In the genomic region with DNA sequence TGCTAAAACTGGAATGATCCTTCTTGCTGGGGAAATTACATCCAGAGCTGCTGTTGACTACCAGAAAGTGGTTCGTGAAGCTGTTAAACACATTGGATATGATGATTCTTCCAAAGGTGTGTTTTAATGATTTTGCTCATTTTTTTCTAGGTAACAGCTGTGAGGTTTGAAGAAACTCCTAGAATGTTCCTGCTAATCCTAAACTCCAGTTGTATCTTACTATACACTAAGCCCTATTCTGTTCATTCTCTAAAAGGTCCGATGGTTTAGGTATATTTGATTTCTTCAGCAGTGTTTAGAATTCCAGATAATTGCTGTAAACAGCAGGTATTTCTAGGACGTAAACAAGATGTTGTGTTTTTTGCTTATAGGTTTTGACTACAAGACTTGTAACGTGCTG, we compare ENCODE assay signal across 9 cellular contexts. TPM values are rescaled to one million over a fixed set of nuclear protein-coding genes. Genes with fewer than 3 reads are reported as not detected.
DNase-seq lines count a peak whose midpoint lies in the region; ATAC-seq and TF ChIP-seq lines count a peak whose summit lies in the region.
"Had no signal": no experiment of that assay in that cellular context is flagged by ENCODE, and none has a peak within 500 bp of the region (broad histone marks: within the 10 kb centered on the region; RNA-seq: fewer than 3 reads in every experiment).

No MANE protein-coding gene starts in this region.

- H3K4ac ChIP-seq in H9 (ENCODE audit: low read depth, low read length), result no peak overlapping the region

- H3K27ac Mint-ChIP-seq in H9 (peak overlapping the region in 1 of 3 experiments; percentile 97; a peak in 2 of 7 replicates), WTC11 (peak overlapping the region; percentile 89)

- no peak overlapping the region for H4K8ac ChIP-seq in H9 (replicated peaks; ENCODE audit: insufficient read length, low read depth, low read length)

- H3K36me3 Mint-ChIP-seq in H9 (ENCODE audit: insufficient read depth in 1 of 3, low read depth in 3 of 3) (peaks cover 49 to 69% (median 61%) of the 10 kb centered on the region in 3 experiments), WTC11 (peaks cover 65% of the 10 kb centered on the region)

- peaks cover 0 to 3% of the 10 kb centered on the region in 2 experiments; a peak in 1 of 5 replicates for H3K9me3 Mint-ChIP-seq in H9
- no peaks in the 10 kb centered on the region for H3K9me3 Mint-ChIP-seq in WTC11

- H3K79me2 ChIP-seq in H9 (ENCODE audit: insufficient read depth, low read length), result peaks cover 25% of the 10 kb centered on the region

- H3K4me1 Mint-ChIP-seq in H9 (peaks cover 42 to 56% of the 10 kb centered on the region in 2 experiments), WTC11 (peaks cover 57% of the 10 kb centered on the region)

- POLR2A ChIA-PET in WTC11 (lab: Charles Lee), result interaction anchor here (5.7 kb wide), 1 partner anchor 127 kb away, joined by 36 read pairs; no protein-coding TSS in a partner anchor

- no peak overlapping the region for H3K18ac ChIP-seq in H9 (ENCODE audit: insufficient read length, low read depth, low read length)

- no peak overlapping the region for H3K27ac ChIP-seq in H9 (ENCODE audit: insufficient read length, low read depth, low read length)
- peak overlapping the region; percentile 21 to 98 (median 97) for H3K27ac ChIP-seq in gastroesophageal sphincter
- peak overlapping the region in 9 of 21 experiments; percentile 3 to 99 (median 98) for H3K27ac ChIP-seq in skin epidermis

- no peaks in the 10 kb centered on the region for H3K9me3 ChIP-seq in H9 (ENCODE audit: control insufficient read depth, low read depth, low read length)
- H3K9me3 ChIP-seq in gastroesophageal sphincter, result no peaks in the 10 kb centered on the region

- no peak overlapping the region for H2AK5ac ChIP-seq in H9 (ENCODE audit: insufficient read length, low read length)

- H3K23me2 ChIP-seq in H9 (ENCODE audit: insufficient read length, low read depth, low read length, poor library complexity, severe bottlenecking), result peaks cover 17% of the 10 kb centered on the region

- H3K23ac ChIP-seq in H9 (ENCODE audit: insufficient read length, low read depth, low read length), result no peak overlapping the region

- H3K4me1 ChIP-seq in H9 (ENCODE audit: insufficient read depth, low read length) (0 out of 2 replicates have a peak, but pooled peaks cover 2% of the 10 kb centered on the region), gastroesophageal sphincter (peaks cover 8 to 66% (median 29%) of the 10 kb centered on the region in 3 donors)

- no peak overlapping the region for H4K5ac ChIP-seq in H9 (ENCODE audit: insufficient read length, low read depth, low read length)

- H2BK12ac ChIP-seq in H9 (ENCODE audit: insufficient read length, low read depth, low read length), result no peak overlapping the region

- H3K36me3 ChIP-seq in gastroesophageal sphincter, result peaks cover 9 to 55% of the 10 kb centered on the region in 2 donors

- H3K4me3 ChIP-seq in gastroesophageal sphincter (peak overlapping the region; percentile 79 to 82), skin epidermis (peak overlapping the region; percentile 69 to 96 (median 86))

- no peak overlapping the region for H2BK15ac ChIP-seq in H9 (ENCODE audit: low read depth, low read length)

- WGBS in H9 (ENCODE audit: extremely low coverage, insufficient read length, low lambda C conversion rate), result no CpG with 5 or more reads among the region's 4 CpGs
- WGBS in gastroesophageal sphincter (ENCODE audit: low coverage in 1 of 2), 2 donors, result 27 to 28% methylated on average over 4 of the region's 4 CpGs

- no peak overlapping the region for H3T11ph ChIP-seq in H9 (ENCODE audit: low read length)

- peak overlapping the region; percentile 96 for H3K9ac ChIP-seq in H9 (ENCODE audit: extremely low read depth, insufficient read length, low read length)

- H2BK120ac ChIP-seq in H9 (ENCODE audit: low read depth, low read length, poor library complexity, severe bottlenecking), result no peak overlapping the region

- no peak overlapping the region for H3K56ac ChIP-seq in H9 (ENCODE audit: insufficient read length, low read depth, low read length)

- H3K79me1 ChIP-seq in H9 (ENCODE audit: insufficient read depth, low read depth, low read length, poor library complexity, severe bottlenecking), result no peaks in the 10 kb centered on the region

- no peaks in the 10 kb centered on the region for H4K20me1 ChIP-seq in H9 (ENCODE audit: control insufficient read depth, insufficient read depth, insufficient read length)

- H3K27me3 ChIP-seq in H9 (ENCODE audit: insufficient read depth, low read length) (no peaks in the 10 kb centered on the region), gastroesophageal sphincter (no peaks in the 10 kb centered on the region)

- H2BK5ac ChIP-seq in H9 (ENCODE audit: insufficient read length, low read length), result no peak overlapping the region

- no peak overlapping the region for H2AFZ ChIP-seq in H9 (ENCODE audit: low read length)

- no peak for TF ChIP-seq EP300 in gastroesophageal sphincter (IDR thresholded peaks at IDR 0.05)

- no peak for ATAC-seq in WTC11
- ATAC-seq in gastroesophageal sphincter, result no peak
- ATAC-seq in HG02885 (IDR thresholded peaks at IDR 0.05; ENCODE audit: poor library complexity, unreplicated experiment), result no peak

- peaks cover 5% of the 10 kb centered on the region; the same call in 1 of the 2 replicates for H3K27me3 Mint-ChIP-seq in H9 (ENCODE audit: low read depth)
- no peaks in the 10 kb centered on the region for H3K27me3 Mint-ChIP-seq in WTC11 (ENCODE audit: low read depth)

- H3K4me2 ChIP-seq in H9 (ENCODE audit: insufficient read depth, insufficient read length, low read length), result peak overlapping the region; percentile 86

- H3K4me3 Mint-ChIP-seq in H9 (peak overlapping the region; percentile 95 to 98), WTC11 (peak overlapping the region; percentile 97)

- no peak overlapping the region for H2BK20ac ChIP-seq in H9 (ENCODE audit: low read depth, low read length, poor library complexity, severe bottlenecking)

- H3K14ac ChIP-seq in H9 (ENCODE audit: insufficient read depth, low read length), result no peak overlapping the region

- TF ChIP-seq CTCF in H9 (conservative IDR thresholded peaks at IDR 0.05), result no peak
- no peak for TF ChIP-seq CTCF in WTC11 (IDR thresholded peaks at IDR 0.05)
- TF ChIP-seq CTCF in gastroesophageal sphincter (IDR thresholded peaks at IDR 0.05), result no peak

- CTCF ChIA-PET in WTC11 (lab: Charles Lee), result interaction anchor here (1.6 kb wide), 1 partner anchor 11 kb away, joined by 9 read pairs; no protein-coding TSS in a partner anchor

- no peak overlapping the region for H4K91ac ChIP-seq in H9 (ENCODE audit: insufficient read length, low read depth, low read length)

- no peak for TF ChIP-seq POLR2A in gastroesophageal sphincter (IDR thresholded peaks at IDR 0.05)

- DNase-seq in H9 (no peak), WTC11 (ENCODE audit: low spot score) (no peak), globus pallidus (ENCODE audit: low spot score) (no peak), HPDE6-E6E7 (ENCODE audit: extremely low spot score) (no peak), NCI-H1436 treated with DMSO at 0.1 percent for 48 hours (lab: John Stamatoyannopoulos, UW) (no peak)
- DNase-seq: NCI-H2171 had no signal

TF ChIP-seq in WTC11, 78 proteins besides CTCF, POLR2A, EP300 and RAD21 (continues in another document):
- TF ChIP-seq GRHL2 (CRISPR knock-in tag; IDR thresholded peaks at IDR 0.05; ENCODE audit: insufficient replicate concordance, severe bottlenecking) (no peak), TCF7 (CRISPR knock-in tag; IDR thresholded peaks at IDR 0.05; ENCODE audit: low read depth) (no peak), PRRX2 (CRISPR knock-in tag; IDR thresholded peaks at IDR 0.05) (no peak), TEAD1 (CRISPR knock-in tag; IDR thresholded peaks at IDR 0.05) (no peak)
- TF ChIP-seq, protein P1, sequence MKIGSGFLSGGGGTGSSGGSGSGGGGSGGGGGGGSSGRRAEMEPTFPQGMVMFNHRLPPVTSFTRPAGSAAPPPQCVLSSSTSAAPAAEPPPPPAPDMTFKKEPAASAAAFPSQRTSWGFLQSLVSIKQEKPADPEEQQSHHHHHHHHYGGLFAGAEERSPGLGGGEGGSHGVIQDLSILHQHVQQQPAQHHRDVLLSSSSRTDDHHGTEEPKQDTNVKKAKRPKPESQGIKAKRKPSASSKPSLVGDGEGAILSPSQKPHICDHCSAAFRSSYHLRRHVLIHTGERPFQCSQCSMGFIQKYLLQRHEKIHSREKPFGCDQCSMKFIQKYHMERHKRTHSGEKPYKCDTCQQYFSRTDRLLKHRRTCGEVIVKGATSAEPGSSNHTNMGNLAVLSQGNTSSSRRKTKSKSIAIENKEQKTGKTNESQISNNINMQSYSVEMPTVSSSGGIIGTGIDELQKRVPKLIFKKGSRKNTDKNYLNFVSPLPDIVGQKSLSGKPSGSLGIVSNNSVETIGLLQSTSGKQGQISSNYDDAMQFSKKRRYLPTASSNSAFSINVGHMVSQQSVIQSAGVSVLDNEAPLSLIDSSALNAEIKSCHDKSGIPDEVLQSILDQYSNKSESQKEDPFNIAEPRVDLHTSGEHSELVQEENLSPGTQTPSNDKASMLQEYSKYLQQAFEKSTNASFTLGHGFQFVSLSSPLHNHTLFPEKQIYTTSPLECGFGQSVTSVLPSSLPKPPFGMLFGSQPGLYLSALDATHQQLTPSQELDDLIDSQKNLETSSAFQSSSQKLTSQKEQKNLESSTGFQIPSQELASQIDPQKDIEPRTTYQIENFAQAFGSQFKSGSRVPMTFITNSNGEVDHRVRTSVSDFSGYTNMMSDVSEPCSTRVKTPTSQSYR (CRISPR knock-in tag; IDR thresholded peaks at IDR 0.05), result no peak
- TF ChIP-seq, protein P2, sequence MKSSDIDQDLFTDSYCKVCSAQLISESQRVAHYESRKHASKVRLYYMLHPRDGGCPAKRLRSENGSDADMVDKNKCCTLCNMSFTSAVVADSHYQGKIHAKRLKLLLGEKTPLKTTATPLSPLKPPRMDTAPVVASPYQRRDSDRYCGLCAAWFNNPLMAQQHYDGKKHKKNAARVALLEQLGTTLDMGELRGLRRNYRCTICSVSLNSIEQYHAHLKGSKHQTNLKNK (CRISPR knock-in tag; IDR thresholded peaks at IDR 0.05), result no peak

RNA-seq across cellular contexts. Expression of gene MAT2A, which starts 2.3 kb away (rescaled TPM):
- total RNA-seq in H9 (2021), result 447 and 459 TPM in 2 replicates
- total RNA-seq in WTC11 (2021), result 208 to 222 TPM (median 208 TPM) in 3 replicates
- total RNA-seq in gastroesophageal sphincter, result 100 to 1,000 TPM in 2 of 4 donors, 10 to 100 TPM in 2; 68.5 to 295 (median 130) TPM

RNA-seq across cellular contexts. Expression of gene GGCX, which starts 20.0 kb away (rescaled TPM):
- total RNA-seq in H9 (2021) (32.2 and 32.9 TPM in 2 replicates), WTC11 (2021) (40.9 to 42.9 TPM (median 41.4 TPM) in 3 replicates), gastroesophageal sphincter (10 to 100 TPM; 16.2 to 29.3 (median 24.3) TPM)

RNA-seq across cellular contexts. Expression of gene VAMP8, which starts 36.1 kb away (rescaled TPM):
- 33.4 and 34.3 TPM in 2 replicates for total RNA-seq in H9 (2021)
- 48.8 to 55.4 TPM (median 52.0 TPM) in 3 replicates for total RNA-seq in WTC11 (2021)
- 10 to 100 TPM in 2 of 4 donors, 1 to 10 TPM in 1, not detected in 1; 4.9 to 30.5 (median 13.6) TPM for total RNA-seq in gastroesophageal sphincter

RNA-seq across cellular contexts. Expression of gene VAMP5, which starts 43.0 kb away (rescaled TPM):
- total RNA-seq in H9 (2021) (0.57 and 0.59 TPM in 2 replicates), WTC11 (2021) (6.3 to 7.4 TPM (median 7.0 TPM) in 3 replicates), gastroesophageal sphincter (10 to 100 TPM; 37.6 to 56.5 (median 51.2) TPM)

RNA-seq across cellular contexts. Expression of gene RNF181, which starts 54.3 kb away (rescaled TPM):
- 120 and 122 TPM in 2 replicates for total RNA-seq in H9 (2021)
- 95.4 to 108 TPM (median 102 TPM) in 3 replicates for total RNA-seq in WTC11 (2021)
- total RNA-seq in gastroesophageal sphincter, result 100 to 1,000 TPM; 113 to 174 (median 148) TPM
